Comparison of ENCODE assay signal across 8 cellular contexts in genomic region chr1:211329764-211330201, GRCh38. TPM values are rescaled to one million over a fixed set of nuclear protein-coding genes. Genes with fewer than 3 reads are reported as not detected.
DNase-seq lines count a peak whose midpoint lies in the region; ATAC-seq and TF ChIP-seq lines count a peak whose summit lies in the region.

No MANE protein-coding gene starts in this region.

- H3K27ac ChIP-seq in ascending aorta, result peak overlapping the region; percentile 84 to 98

- H3K36me3 ChIP-seq in ascending aorta, result no peaks in the 10 kb centered on the region

- intact Hi-C loops in ascending aorta (cut with DNase I), result loop anchor here (2.0 to 5.0 kb wide), 2 partner anchors 27 to 248 kb away; partner anchors contain the start of gene SLC30A1

- ATAC-seq in GM19328 (IDR thresholded peaks at IDR 0.05; ENCODE audit: unreplicated experiment) (peak; percentile 53), HG03175 (IDR thresholded peaks at IDR 0.05; ENCODE audit: unreplicated experiment) (peak; percentile 55)

- H3K9me3 ChIP-seq in ascending aorta, result no peaks in the 10 kb centered on the region

- peak overlapping the region; percentile 7 to 91 for H3K4me3 ChIP-seq in ascending aorta

- peak; percentile 68 for DNase-seq in COLO668 (lab: John Stamatoyannopoulos, UW; ENCODE audit: unreplicated experiment)
- DNase-seq in ascending aorta (ENCODE audit: low spot score in 2 of 2), result no peak
- DNase-seq in NCI-H2081 (lab: John Stamatoyannopoulos, UW), result no peak
- no peak for DNase-seq in cerebellar cortex (ENCODE audit: low spot score)
- no peak for DNase-seq in central memory CD4-positive, alpha-beta T cell
- no peak for DNase-seq in kidney glomerular epithelial cell (lab: John Stamatoyannopoulos, UW)

- TF ChIP-seq CTCF in ascending aorta (IDR thresholded peaks at IDR 0.05), result no peak

- H3K4me1 ChIP-seq in ascending aorta, result peaks cover 24 to 45% of the 10 kb centered on the region in 2 donors

- H3K27me3 ChIP-seq in ascending aorta, result no peaks in the 10 kb centered on the region

RNA-seq across cellular contexts. Expression of gene TRAF5, which starts 3.1 kb away (rescaled TPM):
- total RNA-seq in ascending aorta, result 3.9 TPM
